Comparison of ENCODE assay signal across 16 cellular contexts in the genomic region with DNA sequence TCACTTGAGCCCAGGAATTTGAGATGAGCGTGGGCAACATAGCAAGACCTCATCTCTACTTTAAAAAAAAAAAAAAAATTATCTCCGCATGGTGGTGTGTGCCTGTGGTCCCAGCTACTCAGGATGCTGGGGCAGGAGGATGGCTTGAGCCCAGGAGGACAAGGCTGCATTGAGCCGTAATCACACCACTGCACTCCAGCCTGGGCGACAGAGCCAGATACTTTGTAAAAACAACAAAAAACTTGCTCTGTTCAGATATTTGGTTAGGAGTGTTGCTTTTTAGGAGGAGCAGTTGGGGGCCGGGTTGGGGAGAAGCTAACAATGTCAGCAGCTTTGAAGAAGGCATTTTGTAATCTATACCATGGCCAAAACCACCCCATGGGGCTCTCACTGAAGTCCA. TPM values are rescaled to one million over a fixed set of nuclear protein-coding genes. Genes with fewer than 3 reads are reported as not detected.
DNase-seq lines count a peak whose midpoint lies in the region; ATAC-seq, FAIRE-seq and TF ChIP-seq lines count a peak whose summit lies in the region.
"Had no signal": no experiment of that assay in that cellular context is flagged by ENCODE, and none has a peak within 500 bp of the region (broad histone marks: within the 10 kb centered on the region; RNA-seq: fewer than 3 reads in every experiment).

No MANE protein-coding gene starts in this region.

- H3K4me1 ChIP-seq in mucosa of stomach (ENCODE audit: control insufficient read depth, insufficient read depth, low read length), result peaks cover 48% of the 10 kb centered on the region
- H3K4me1 ChIP-seq: SJCRH30 had no signal

- H3K9me3 ChIP-seq in mucosa of stomach (ENCODE audit: control insufficient read depth, low read length), result no peaks in the 10 kb centered on the region
- H3K9me3 ChIP-seq: SJCRH30 had no signal

- no peak for TF ChIP-seq POLR2A in GM12891 (IDR thresholded peaks at IDR 0.05; ENCODE audit: low read depth, low read length)

- no peaks in the 10 kb centered on the region for H3K9me3 Mint-ChIP-seq in endothelial cell (ENCODE audit: unreplicated experiment)

- peak; percentile 57 for FAIRE-seq in GM12891 (lab: Jason Lieb, UNC)
- FAIRE-seq: GM12878, H1, K562 had no signal

- DNase-seq in GM12891 (ENCODE audit: insufficient read length, low spot score) (no peak), endothelial cell (ENCODE audit: low spot score) (no peak), SW 1271 (lab: John Stamatoyannopoulos, UW) (no peak), RPMI8226 (no peak), AG08396 (ENCODE audit: low spot score) (no peak)
- DNase-seq: COR-L47, NCI-H1694 treated with DMSO at 0.1 percent for 48 hours, NCI-H2107, NCI-H510A had no signal

- peaks cover 2% of the 10 kb centered on the region for H3K27me3 Mint-ChIP-seq in endothelial cell (ENCODE audit: unreplicated experiment)

- peaks cover 8% of the 10 kb centered on the region for H3K36me3 ChIP-seq in mucosa of stomach (ENCODE audit: control insufficient read depth, insufficient read depth, low read length)
- H3K36me3 ChIP-seq: SJCRH30 had no signal

- no peak for ATAC-seq in HG03342 (IDR thresholded peaks at IDR 0.05; ENCODE audit: unreplicated experiment)
- ATAC-seq: K562 had no signal

- H3K4me1 Mint-ChIP-seq in endothelial cell (ENCODE audit: unreplicated experiment), result peaks cover 7% of the 10 kb centered on the region

- no peak for TF ChIP-seq CTCF in endothelial cell (IDR thresholded peaks at IDR 0.05; ENCODE audit: unreplicated experiment)

- H3K27ac Mint-ChIP-seq in endothelial cell (ENCODE audit: unreplicated experiment), result peak overlapping the region; percentile 48

- peaks cover 7% of the 10 kb centered on the region for H3K36me3 Mint-ChIP-seq in endothelial cell (ENCODE audit: low read depth, unreplicated experiment)
- H3K36me3 Mint-ChIP-seq: CD4-positive, CD25-positive, alpha-beta regulatory T cell had no signal

- no peaks in the 10 kb centered on the region for H3K27me3 ChIP-seq in mucosa of stomach (ENCODE audit: control insufficient read depth, insufficient read depth, low read length)
- H3K27me3 ChIP-seq: SJCRH30 had no signal

- H3K4me3 ChIP-seq in mucosa of stomach (ENCODE audit: low read length), result peak overlapping the region; percentile 47
- H3K4me3 ChIP-seq: GM12878, K562, SJCRH30 had no signal

- peak overlapping the region; percentile 53 for H3K9ac ChIP-seq in mucosa of stomach (ENCODE audit: low read length)

- no peak overlapping the region for H3K4me3 Mint-ChIP-seq in endothelial cell (ENCODE audit: unreplicated experiment)

TF ChIP-seq in GM12891, 5 proteins besides CTCF, POLR2A, EP300 and RAD21:
- no peak for TF ChIP-seq PAX5 (IDR thresholded peaks at IDR 0.05; ENCODE audit: insufficient read depth, low read length, severe bottlenecking)
- TF ChIP-seq POLR2AphosphoS5 (IDR thresholded peaks at IDR 0.05; ENCODE audit: low read depth, low read length), result no peak
- no peak for TF ChIP-seq SPI1 (IDR thresholded peaks at IDR 0.05; ENCODE audit: low read depth, low read length)
- no peak for TF ChIP-seq TAF1 (IDR thresholded peaks at IDR 0.05; ENCODE audit: low read depth, low read length)
- no peak for TF ChIP-seq POU2F2 (IDR thresholded peaks at IDR 0.05; ENCODE audit: low read depth, low read length)

RNA-seq across cellular contexts. Expression of a gene that starts 4.1 kb away (rescaled TPM):
- polyA plus RNA-seq in GM12891 (2012; ENCODE audit: low read depth, missing spikeins), result 0.15 TPM
- not detected for total RNA-seq in endothelial cell (ENCODE audit: unreplicated experiment)
- total RNA-seq: CD4-positive, CD25-positive, alpha-beta regulatory T cell; H1 had no signal
- polyA plus RNA-seq: H1 had no signal

RNA-seq across cellular contexts. Expression of a gene that starts 41.7 kb away (rescaled TPM):
- polyA plus RNA-seq in GM12891 (2012; ENCODE audit: low read depth, missing spikeins), result 115 TPM
- total RNA-seq in endothelial cell (ENCODE audit: unreplicated experiment), result 72.7 TPM
